ENCODE assay signal across 21 cellular contexts in the genomic region with DNA sequence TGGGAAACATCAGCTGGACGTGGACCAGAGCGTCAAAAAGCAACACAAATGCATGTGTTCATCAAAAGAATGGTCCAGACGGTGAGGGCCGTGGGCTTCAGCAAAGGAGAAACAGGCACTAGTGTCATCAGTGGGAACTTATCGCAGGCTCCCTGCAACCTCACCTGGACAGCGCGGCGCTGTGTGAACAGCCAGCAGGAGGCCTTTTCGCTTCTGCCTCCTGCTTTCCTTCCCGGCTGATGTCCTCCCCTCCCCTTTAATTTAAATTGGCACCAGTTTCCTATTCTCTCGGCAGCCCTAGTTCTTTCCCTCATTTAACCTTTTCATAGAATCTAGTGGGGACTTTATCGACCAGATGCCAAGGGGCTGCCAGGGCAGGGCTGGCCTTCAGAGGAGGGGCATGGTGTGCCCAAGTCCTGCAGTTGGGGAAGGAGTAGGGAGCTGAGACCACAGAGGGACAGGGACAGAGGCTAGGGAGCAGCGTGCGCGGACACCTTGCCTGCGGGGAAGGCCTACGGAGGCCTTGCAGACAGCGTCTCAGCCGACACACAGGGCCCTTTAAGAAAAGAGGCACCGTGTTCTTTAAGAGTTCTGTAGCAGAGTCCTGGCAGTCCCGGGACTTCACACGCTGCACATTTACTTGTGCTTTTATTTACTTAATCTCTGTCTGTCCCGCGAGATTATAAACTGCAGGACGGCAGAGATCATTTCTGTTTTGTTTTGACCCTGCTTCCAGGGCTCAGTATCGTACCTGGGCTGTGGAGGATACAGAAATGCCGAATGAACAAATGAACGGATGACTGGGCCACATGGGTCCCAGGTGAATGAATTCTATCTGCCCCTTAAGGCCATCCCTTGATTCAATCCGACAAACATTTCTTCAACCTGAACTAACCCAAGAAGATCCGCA. TPM values are rescaled to one million over a fixed set of nuclear protein-coding genes. Genes with fewer than 3 reads are reported as not detected.
A peak's percentile ranks its signal among the peaks of the same experiment; 100 is the strongest.
DNase-seq lines count a peak whose midpoint lies in the region; FAIRE-seq and TF ChIP-seq lines count a peak whose summit lies in the region.
"Had no signal": no experiment of that assay in that cellular context is flagged by ENCODE, and none has a peak within 500 bp of the region (broad histone marks: within the 10 kb centered on the region; RNA-seq: fewer than 3 reads in every experiment).

No MANE protein-coding gene starts in this region.

- H3K4me1 ChIP-seq in kidney (ENCODE audit: control insufficient read depth in 1 of 2, insufficient read depth in 1 of 2, low read depth in 1 of 2, low read length in 2 of 2): no peaks in the 10 kb centered on the region

- no peaks in the 10 kb centered on the region for H3K36me3 ChIP-seq in H7 (replicated peaks; ENCODE audit: control insufficient read depth, insufficient read depth, low read length)
- no peaks in the 10 kb centered on the region for H3K36me3 ChIP-seq in kidney (ENCODE audit: control insufficient read depth in 1 of 2, insufficient read depth in 2 of 2, low read length in 2 of 2)
- H3K36me3 ChIP-seq: gastroesophageal sphincter, ovary had no signal

- H3K36me3 Mint-ChIP-seq in progenitor cell of endocrine pancreas (ENCODE audit: insufficient read depth): no peaks in the 10 kb centered on the region
- H3K36me3 Mint-ChIP-seq: immature natural killer cell had no signal

- in situ Hi-C loops in astrocyte of the spinal cord (cut with HindIII; ENCODE audit: low sequenced_read_pairs): no loop called here

- no peak overlapping the region for H3K27ac ChIP-seq in kidney (ENCODE audit: low read depth in 2 of 2, low read length in 2 of 2)
- H3K27ac ChIP-seq: gastroesophageal sphincter, KMS-11, ovary had no signal

- H3K9ac ChIP-seq in kidney (ENCODE audit: low read length in 2 of 2): peak overlapping the region in 1 of 2 donors; percentile 41
- H3K9ac ChIP-seq: KMS-11 had no signal

- FAIRE-seq in kidney (lab: Jason Lieb, UNC): no peak
- FAIRE-seq: GM18507, GM19239 had no signal

- H3K4me3 ChIP-seq in H7 (ENCODE audit: insufficient read depth, low read depth, low read length): no peak overlapping the region
- H3K4me3 ChIP-seq in astrocyte of the spinal cord (ENCODE audit: low read depth, low read length): no peak overlapping the region
- H3K4me3 ChIP-seq in kidney (ENCODE audit: low read length in 2 of 2): peak overlapping the region; percentile 4 to 46
- H3K4me3 ChIP-seq: gastroesophageal sphincter, ovary had no signal

- peaks cover 3% of the 10 kb centered on the region for H3K27me3 Mint-ChIP-seq in progenitor cell of endocrine pancreas
- H3K27me3 Mint-ChIP-seq: activated CD4-positive, alpha-beta memory T cell treated with anti-CD3 and anti-CD28 coated beads, Interleukin-2, amount 10 ng/mL, durations not matched to agents 7 days and 5 days had no signal

- intact Hi-C loops in kidney (cut with DNase I): no loop called here

- no peaks in the 10 kb centered on the region for H3K9me3 ChIP-seq in kidney (ENCODE audit: control insufficient read depth in 1 of 2, low read length in 2 of 2)
- H3K9me3 ChIP-seq: gastroesophageal sphincter, ovary had no signal

- DNase-seq in H7 (peak; percentile 48), astrocyte of the spinal cord (ENCODE audit: low read depth, low spot score) (no peak), kidney (no peak), progenitor cell of endocrine pancreas (ENCODE audit: low spot score, unreplicated experiment) (no peak), T-helper 1 cell (no peak), NCI-H1417 (lab: John Stamatoyannopoulos, UW) (no peak), OCI-M2 (lab: John Stamatoyannopoulos, UW; ENCODE audit: unreplicated experiment) (no peak), amygdala (lab: John Stamatoyannopoulos, UW) (no peak)
- DNase-seq: activated CD4-positive, alpha-beta memory T cell treated with anti-CD3 and anti-CD28 coated beads, Interleukin-2, amount 10 ng/mL, durations not matched to agents 7 days and 5 days; activated naive CD8-positive, alpha-beta T cell treated with anti-CD3 and anti-CD28 coated beads, Interleukin-2, amount 50 U/mL, for 24 hours; Calu3; immature natural killer cell; midbrain; NCI-H446; OCI-M1; ovary; substantia nigra had no signal

- H3K9me3 Mint-ChIP-seq in progenitor cell of endocrine pancreas (ENCODE audit: low read depth): no peaks in the 10 kb centered on the region
- H3K9me3 Mint-ChIP-seq: activated CD4-positive, alpha-beta memory T cell treated with anti-CD3 and anti-CD28 coated beads, Interleukin-2, amount 10 ng/mL, durations not matched to agents 7 days and 5 days; activated naive CD8-positive, alpha-beta T cell treated with anti-CD3 and anti-CD28 coated beads, Interleukin-2, amount 50 U/mL, for 24 hours had no signal

- H3K27me3 ChIP-seq in H7 (ENCODE audit: control insufficient read depth, insufficient read depth, low read length): no peaks in the 10 kb centered on the region
- H3K27me3 ChIP-seq: gastroesophageal sphincter, ovary had no signal

- H3K27ac Mint-ChIP-seq in progenitor cell of endocrine pancreas: peak overlapping the region; percentile 84
- H3K27ac Mint-ChIP-seq: activated CD4-positive, alpha-beta memory T cell treated with anti-CD3 and anti-CD28 coated beads, Interleukin-2, amount 10 ng/mL, durations not matched to agents 7 days and 5 days; activated naive CD8-positive, alpha-beta T cell treated with anti-CD3 and anti-CD28 coated beads, Interleukin-2, amount 50 U/mL, for 24 hours; immature natural killer cell had no signal

- no peak overlapping the region for H3K4me3 Mint-ChIP-seq in progenitor cell of endocrine pancreas (ENCODE audit: low read depth)
- H3K4me3 Mint-ChIP-seq: activated CD4-positive, alpha-beta memory T cell treated with anti-CD3 and anti-CD28 coated beads, Interleukin-2, amount 10 ng/mL, durations not matched to agents 7 days and 5 days; activated naive CD8-positive, alpha-beta T cell treated with anti-CD3 and anti-CD28 coated beads, Interleukin-2, amount 50 U/mL, for 24 hours; immature natural killer cell had no signal

- peaks cover 32% of the 10 kb centered on the region for H3K4me1 Mint-ChIP-seq in progenitor cell of endocrine pancreas (ENCODE audit: low read depth)
- H3K4me1 Mint-ChIP-seq: activated CD4-positive, alpha-beta memory T cell treated with anti-CD3 and anti-CD28 coated beads, Interleukin-2, amount 10 ng/mL, durations not matched to agents 7 days and 5 days; activated naive CD8-positive, alpha-beta T cell treated with anti-CD3 and anti-CD28 coated beads, Interleukin-2, amount 50 U/mL, for 24 hours; immature natural killer cell had no signal

- TF ChIP-seq CTCF in astrocyte of the spinal cord (IDR thresholded peaks at IDR 0.05; ENCODE audit: low read depth, low read length): peak; percentile 4
- TF ChIP-seq CTCF in kidney (IDR thresholded peaks at IDR 0.05; ENCODE audit: borderline replicate concordance, extremely low read depth, insufficient read depth): no peak
- TF ChIP-seq CTCF in progenitor cell of endocrine pancreas (IDR thresholded peaks at IDR 0.05; ENCODE audit: unreplicated experiment): peak; percentile 31

RNA-seq across cellular contexts. Expression of gene SORBS2, which starts 8.4 kb away (rescaled TPM):
- total RNA-seq in H7 (2014; rRNA removed; shearing (Covaris generic)): 6.8 and 7.3 TPM in 2 replicates
- total RNA-seq in kidney (127 TPM), progenitor cell of endocrine pancreas (92.6 and 94.2 TPM in 2 replicates)
- polyA plus RNA-seq in kidney (ENCODE audit: insufficient read depth, low read depth, low replicate concordance): 26.0 TPM
- total RNA-seq: activated CD4-positive, alpha-beta memory T cell treated with anti-CD3 and anti-CD28 coated beads, Interleukin-2, amount 10 ng/mL, durations not matched to agents 7 days and 5 days had no signal

Comparison
In these comparisons a context has a peak if more than half of its experiments do, and no peak if none do; other contexts are left out.
1. H3K4me3 ChIP-seq: peak in kidney (2 of 2); none in H7 (single experiment) and astrocyte of the spinal cord (single experiment).
2. RNA of gene SORBS2, which starts 8.4 kb away (total RNA-seq): 127 TPM in kidney (single experiment) and 92.6 to 94.2 TPM in progenitor cell of endocrine pancreas; 6.8 to 7.3 TPM in H7; every median in the first group is over 10 times any median in the second.